In genomic region chr10:91907914-91908357, GRCh38 we compare ENCODE assay signal across 8 cellular contexts. TPM values are rescaled to one million over a fixed set of nuclear protein-coding genes. Genes with fewer than 3 reads are reported as not detected.
DNase-seq lines count a peak whose midpoint lies in the region; ATAC-seq and TF ChIP-seq lines count a peak whose summit lies in the region.

No MANE protein-coding gene starts in this region.

- H3K4me3 ChIP-seq in RWPE2 (ENCODE audit: severe bottlenecking) (peak overlapping the region; percentile 91), esophagus squamous epithelium (peak overlapping the region; percentile 54 to 98 (median 75)), neuron (ENCODE audit: low read length) (peak overlapping the region; percentile 84)

- H3K27me3 ChIP-seq in RWPE2 (ENCODE audit: insufficient read depth, poor library complexity, severe bottlenecking) (no peaks in the 10 kb centered on the region), esophagus squamous epithelium (no peaks in the 10 kb centered on the region), neuron (ENCODE audit: insufficient read depth, low read length) (no peaks in the 10 kb centered on the region)

- intact Hi-C loops in esophagus squamous epithelium (cut with DNase I): loop anchor here (5.0 kb wide), 1 partner anchor 151 kb away; no protein-coding TSS in a partner anchor

- H3K9me3 Mint-ChIP-seq in activated T-cell treated with anti-CD3 and anti-CD28 coated beads, Interleukin-2, amount 50 U/mL, for 24 hours: no peaks in the 10 kb centered on the region

- peak; percentile 18; the same call in 2 of the 3 replicates for ATAC-seq in RWPE2 (ENCODE audit: low read depth)
- ATAC-seq in HG03432 (IDR thresholded peaks at IDR 0.05; ENCODE audit: unreplicated experiment): no peak

- peak overlapping the region; percentile 10 for H3K27ac ChIP-seq in RWPE2 (ENCODE audit: poor library complexity, severe bottlenecking)
- H3K27ac ChIP-seq in esophagus squamous epithelium: peak overlapping the region; percentile 65 to 85 (median 73)

- peaks cover 4% of the 10 kb centered on the region for H3K4me1 ChIP-seq in RWPE2 (ENCODE audit: insufficient read depth, poor library complexity, severe bottlenecking)
- peaks cover 6 to 30% (median 10%) of the 10 kb centered on the region in 3 donors for H3K4me1 ChIP-seq in esophagus squamous epithelium
- peaks cover 21% of the 10 kb centered on the region for H3K4me1 ChIP-seq in neuron (ENCODE audit: insufficient read depth, low read length)

- H3K27ac Mint-ChIP-seq in activated T-cell treated with anti-CD3 and anti-CD28 coated beads, Interleukin-2, amount 50 U/mL, for 24 hours: peak overlapping the region; percentile 88

- H3K9me3 ChIP-seq in RWPE2 (ENCODE audit: severe bottlenecking): no peaks in the 10 kb centered on the region
- H3K9me3 ChIP-seq in esophagus squamous epithelium: no peaks in the 10 kb centered on the region
- peaks cover 6% of the 10 kb centered on the region for H3K9me3 ChIP-seq in neuron (ENCODE audit: low read length)

- no peak for TF ChIP-seq POLR2A in esophagus squamous epithelium (IDR thresholded peaks at IDR 0.05)

- peaks cover 22% of the 10 kb centered on the region for H3K36me3 Mint-ChIP-seq in activated T-cell treated with anti-CD3 and anti-CD28 coated beads, Interleukin-2, amount 50 U/mL, for 24 hours (ENCODE audit: low read depth)

- H2AFZ ChIP-seq in neuron (ENCODE audit: low read depth, low read length): no peak overlapping the region

- H3K4me1 Mint-ChIP-seq in activated T-cell treated with anti-CD3 and anti-CD28 coated beads, Interleukin-2, amount 50 U/mL, for 24 hours (ENCODE audit: low read depth): peaks cover 30% of the 10 kb centered on the region

- WGBS in esophagus squamous epithelium, 2 donors: 5 to 9% methylated on average over 5 to 18 of the region's 20 CpGs

- peaks cover 1% of the 10 kb centered on the region for H3K27me3 Mint-ChIP-seq in activated T-cell treated with anti-CD3 and anti-CD28 coated beads, Interleukin-2, amount 50 U/mL, for 24 hours

- no peak for TF ChIP-seq CTCF in RWPE2 (IDR thresholded peaks at IDR 0.05; ENCODE audit: poor library complexity, severe bottlenecking)
- no peak for TF ChIP-seq CTCF in esophagus squamous epithelium (IDR thresholded peaks at IDR 0.05)

- H3K36me3 ChIP-seq in RWPE2 (ENCODE audit: low read depth) (no peaks in the 10 kb centered on the region), esophagus squamous epithelium (no peaks in the 10 kb centered on the region), neuron (ENCODE audit: insufficient read depth, low read length) (peaks cover 21% of the 10 kb centered on the region)

- peak overlapping the region; percentile 89 for H3K4me3 Mint-ChIP-seq in activated T-cell treated with anti-CD3 and anti-CD28 coated beads, Interleukin-2, amount 50 U/mL, for 24 hours

- DNase-seq in activated T-cell treated with anti-CD3 and anti-CD28 coated beads, Interleukin-2, amount 50 U/mL, for 24 hours: no peak
- DNase-seq in activated T-cell treated with anti-CD3 and anti-CD28 coated beads for 4 hours: no peak
- no peak for DNase-seq in RWPE2 (ENCODE audit: low spot score)
- DNase-seq in esophagus squamous epithelium (lab: John Stamatoyannopoulos, UW): no peak
- DNase-seq in H4 (ENCODE audit: low spot score): no peak
- no peak for DNase-seq in NCI-H1105 (lab: John Stamatoyannopoulos, UW)

RNA-seq across cellular contexts. Expression of gene FGFBP3, which starts 1.4 kb away (rescaled TPM):
- 1 to 10 TPM in 1 of 4 donors, under 1 TPM in 2, not detected in 1; 0.40 to 1.4 (median 0.57) TPM for total RNA-seq in esophagus squamous epithelium
- 0.21 and 0.45 TPM in 2 replicates for total RNA-seq in H4 (2014; rRNA removed; shearing (Covaris generic))

RNA-seq across cellular contexts. Expression of gene BTAF1, which starts 15.6 kb away (rescaled TPM):
- total RNA-seq in esophagus squamous epithelium: 10 to 100 TPM; 19.0 to 52.8 (median 28.0) TPM
- 13.2 and 14.1 TPM in 2 replicates for total RNA-seq in H4 (2014; rRNA removed; shearing (Covaris generic))
